In the genomic region with DNA sequence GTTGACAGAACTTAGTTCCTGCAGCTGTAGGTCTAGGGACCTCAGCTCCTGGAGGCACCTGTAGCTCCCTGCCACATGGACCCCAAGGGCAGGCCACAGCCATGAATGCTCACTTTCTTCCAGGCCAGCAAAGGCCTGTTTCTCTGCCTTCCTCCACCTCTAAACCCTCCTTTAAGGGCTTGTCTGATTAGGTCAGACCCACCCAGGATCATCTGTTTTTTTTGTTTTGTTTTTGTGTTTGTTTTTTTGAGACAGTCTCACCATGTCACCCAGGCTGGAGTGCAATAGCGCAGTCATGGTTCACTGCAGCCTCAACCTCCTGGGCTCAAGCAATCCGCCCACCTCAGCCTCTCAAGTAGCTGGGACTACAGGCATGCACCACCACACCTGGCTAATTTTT, we compare ENCODE assay signal across 22 cellular contexts.
"Had no signal": no experiment of that assay in that cellular context is flagged by ENCODE, and none has a peak within 500 bp of the region (broad histone marks: within the 10 kb centered on the region; RNA-seq: fewer than 3 reads in every experiment).

No MANE protein-coding gene starts in this region.

- H3K27ac ChIP-seq: KMS-11, RWPE1 had no signal

- ATAC-seq: HepG2, Panc1, PC-3, SK-N-SH treated with all-trans-retinoic acid at 6 μM for 48 hours had no signal

- DNase-seq: IMR-90, Kasumi-1, MM.1S, NCI-H1092 treated with DMSO at 0.1 percent for 48 hours, NCI-H1436, NCI-H187, NCI-H2029, NCI-H2081 treated with DMSO at 0.1 percent for 48 hours, NCI-H2171, NCI-H226, NCI-H446, NCI-H510A, NCI-H524 treated with DMSO at 0.1 percent for 48 hours, NCI-H69, NCI-H774, PC-3, SHP77 had no signal

- H3K9ac ChIP-seq: KMS-11 had no signal

- FAIRE-seq: HepG2 had no signal
